In the genomic region with DNA sequence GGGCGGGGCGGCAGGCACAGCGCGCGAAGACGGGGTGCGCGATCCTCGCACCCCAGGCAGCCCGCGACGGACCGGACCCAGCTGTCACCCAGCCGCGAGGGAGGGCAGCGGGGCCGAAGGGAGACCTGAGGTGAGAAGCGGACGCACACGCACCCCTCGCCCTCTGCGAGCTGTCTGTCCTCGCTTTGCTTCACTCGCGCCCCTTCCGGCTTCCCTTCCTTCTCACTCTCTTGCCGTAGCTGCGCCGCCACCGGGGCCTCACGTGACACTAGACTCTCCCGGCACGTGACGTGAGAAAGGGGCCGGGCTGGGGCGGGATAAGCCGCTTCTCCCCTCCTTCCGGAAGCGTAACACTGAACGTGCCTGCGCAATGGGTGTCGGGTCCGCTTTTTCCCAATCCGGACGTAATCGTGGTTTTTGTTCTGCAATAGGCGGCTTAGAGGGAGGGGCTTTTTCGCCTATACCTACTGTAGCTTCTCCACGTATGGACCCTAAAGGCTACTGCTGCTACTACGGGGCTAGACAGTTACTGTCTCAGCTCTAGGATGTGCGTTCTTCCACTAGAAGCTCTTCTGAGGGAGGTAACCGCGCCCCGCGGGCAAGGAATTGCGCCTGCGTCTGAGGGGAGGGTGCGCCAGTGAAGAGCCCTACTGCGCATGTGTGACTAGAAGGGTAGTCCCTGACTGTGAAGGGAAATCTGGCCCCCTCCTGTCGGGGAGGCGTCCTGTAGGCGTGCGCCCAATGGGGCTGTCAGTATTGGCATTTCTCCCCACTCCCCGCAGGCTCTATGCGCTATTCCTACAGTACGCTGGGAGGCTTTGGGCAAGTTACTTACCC, we compare ENCODE assay signal across 1 cellular context.
A peak's percentile ranks its signal among the peaks of the same experiment; 100 is the strongest.
TF ChIP-seq lines count a peak whose summit lies in the region.

A gene (minus strand): TSS at position 270 of the 837 bp plus-strand sequence. CDS start 434 bp downstream, outside the sequence.
A gene with protein sequence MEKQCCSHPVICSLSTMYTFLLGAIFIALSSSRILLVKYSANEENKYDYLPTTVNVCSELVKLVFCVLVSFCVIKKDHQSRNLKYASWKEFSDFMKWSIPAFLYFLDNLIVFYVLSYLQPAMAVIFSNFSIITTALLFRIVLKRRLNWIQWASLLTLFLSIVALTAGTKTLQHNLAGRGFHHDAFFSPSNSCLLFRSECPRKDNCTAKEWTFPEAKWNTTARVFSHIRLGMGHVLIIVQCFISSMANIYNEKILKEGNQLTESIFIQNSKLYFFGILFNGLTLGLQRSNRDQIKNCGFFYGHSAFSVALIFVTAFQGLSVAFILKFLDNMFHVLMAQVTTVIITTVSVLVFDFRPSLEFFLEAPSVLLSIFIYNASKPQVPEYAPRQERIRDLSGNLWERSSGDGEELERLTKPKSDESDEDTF (plus strand): TSS at position 353 of the 837 bp plus-strand sequence. CDS start 1,359 bp downstream, outside the sequence.

TF ChIP-seq in K562, 482 proteins besides CTCF, POLR2A, EP300 and RAD21 (continued from another document and continues in another):
- TF ChIP-seq E2F3 (CRISPR knock-in tag; IDR thresholded peaks at IDR 0.05): peak; percentile 60; the same call in 1 of the 2 replicates
- peak; percentile 82 for TF ChIP-seq NFIC (IDR thresholded peaks at IDR 0.05)
- peak; percentile 85 for TF ChIP-seq SUPT5H (IDR thresholded peaks at IDR 0.05)
- no peak for TF ChIP-seq ZNF124 (CRISPR knock-in tag; IDR thresholded peaks at IDR 0.05)
- TF ChIP-seq, protein P1, sequence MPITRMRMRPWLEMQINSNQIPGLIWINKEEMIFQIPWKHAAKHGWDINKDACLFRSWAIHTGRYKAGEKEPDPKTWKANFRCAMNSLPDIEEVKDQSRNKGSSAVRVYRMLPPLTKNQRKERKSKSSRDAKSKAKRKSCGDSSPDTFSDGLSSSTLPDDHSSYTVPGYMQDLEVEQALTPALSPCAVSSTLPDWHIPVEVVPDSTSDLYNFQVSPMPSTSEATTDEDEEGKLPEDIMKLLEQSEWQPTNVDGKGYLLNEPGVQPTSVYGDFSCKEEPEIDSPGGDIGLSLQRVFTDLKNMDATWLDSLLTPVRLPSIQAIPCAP (CRISPR knock-in tag; IDR thresholded peaks at IDR 0.05; ENCODE audit: borderline replicate concordance): no peak
- TF ChIP-seq MBD2 (IDR thresholded peaks at IDR 0.05; ENCODE audit: borderline replicate concordance, low read depth): no peak; the same call in 1 of the 2 replicates
- TF ChIP-seq ZNF707 (CRISPR knock-in tag; conservative IDR thresholded peaks at IDR 0.05): no peak
- TF ChIP-seq ZNF282 (CRISPR knock-in tag; IDR thresholded peaks at IDR 0.05): no peak
- TF ChIP-seq PRPF4 (IDR thresholded peaks at IDR 0.05; ENCODE audit: insufficient read depth, low read depth, low read length, poor library complexity, severe bottlenecking): no peak
- TF ChIP-seq, protein P2, sequence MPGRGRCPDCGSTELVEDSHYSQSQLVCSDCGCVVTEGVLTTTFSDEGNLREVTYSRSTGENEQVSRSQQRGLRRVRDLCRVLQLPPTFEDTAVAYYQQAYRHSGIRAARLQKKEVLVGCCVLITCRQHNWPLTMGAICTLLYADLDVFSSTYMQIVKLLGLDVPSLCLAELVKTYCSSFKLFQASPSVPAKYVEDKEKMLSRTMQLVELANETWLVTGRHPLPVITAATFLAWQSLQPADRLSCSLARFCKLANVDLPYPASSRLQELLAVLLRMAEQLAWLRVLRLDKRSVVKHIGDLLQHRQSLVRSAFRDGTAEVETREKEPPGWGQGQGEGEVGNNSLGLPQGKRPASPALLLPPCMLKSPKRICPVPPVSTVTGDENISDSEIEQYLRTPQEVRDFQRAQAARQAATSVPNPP (IDR thresholded peaks at IDR 0.05; ENCODE audit: borderline replicate concordance, insufficient read depth, insufficient read length): no peak
- TF ChIP-seq FOXA3 (CRISPR knock-in tag; conservative IDR thresholded peaks at IDR 0.05 in 1 of 2, IDR thresholded peaks at IDR 0.05 in 1 of 2): peak in 1 of 2 experiments; percentile 39; a peak in 1 of 4 replicates
- TF ChIP-seq ZEB2 (IDR thresholded peaks at IDR 0.05): no peak
- no peak for TF ChIP-seq NCOR1 (IDR thresholded peaks at IDR 0.05)
- TF ChIP-seq CTBP1 (IDR thresholded peaks at IDR 0.05; ENCODE audit: borderline replicate concordance): peak; percentile 53; the same call in 1 of the 2 replicates
- peak; percentile 78; the same call in 1 of the 2 replicates for TF ChIP-seq ATF7 (IDR thresholded peaks at IDR 0.05)
- no peak for TF ChIP-seq ZBTB8A (IDR thresholded peaks at IDR 0.05; ENCODE audit: partially characterized antibody)
- TF ChIP-seq CCNT2 (IDR thresholded peaks at IDR 0.05; ENCODE audit: borderline replicate concordance, extremely low read depth, insufficient read length, low read depth, low read length): no peak
- TF ChIP-seq TEAD4 (IDR thresholded peaks at IDR 0.05; ENCODE audit: low read length): no peak
- TF ChIP-seq TEAD4 (CRISPR knock-in tag; IDR thresholded peaks at IDR 0.05; ENCODE audit: borderline replicate concordance): no peak
- TF ChIP-seq HMG20B (CRISPR knock-in tag; IDR thresholded peaks at IDR 0.05): no peak
- TF ChIP-seq, protein P3, sequence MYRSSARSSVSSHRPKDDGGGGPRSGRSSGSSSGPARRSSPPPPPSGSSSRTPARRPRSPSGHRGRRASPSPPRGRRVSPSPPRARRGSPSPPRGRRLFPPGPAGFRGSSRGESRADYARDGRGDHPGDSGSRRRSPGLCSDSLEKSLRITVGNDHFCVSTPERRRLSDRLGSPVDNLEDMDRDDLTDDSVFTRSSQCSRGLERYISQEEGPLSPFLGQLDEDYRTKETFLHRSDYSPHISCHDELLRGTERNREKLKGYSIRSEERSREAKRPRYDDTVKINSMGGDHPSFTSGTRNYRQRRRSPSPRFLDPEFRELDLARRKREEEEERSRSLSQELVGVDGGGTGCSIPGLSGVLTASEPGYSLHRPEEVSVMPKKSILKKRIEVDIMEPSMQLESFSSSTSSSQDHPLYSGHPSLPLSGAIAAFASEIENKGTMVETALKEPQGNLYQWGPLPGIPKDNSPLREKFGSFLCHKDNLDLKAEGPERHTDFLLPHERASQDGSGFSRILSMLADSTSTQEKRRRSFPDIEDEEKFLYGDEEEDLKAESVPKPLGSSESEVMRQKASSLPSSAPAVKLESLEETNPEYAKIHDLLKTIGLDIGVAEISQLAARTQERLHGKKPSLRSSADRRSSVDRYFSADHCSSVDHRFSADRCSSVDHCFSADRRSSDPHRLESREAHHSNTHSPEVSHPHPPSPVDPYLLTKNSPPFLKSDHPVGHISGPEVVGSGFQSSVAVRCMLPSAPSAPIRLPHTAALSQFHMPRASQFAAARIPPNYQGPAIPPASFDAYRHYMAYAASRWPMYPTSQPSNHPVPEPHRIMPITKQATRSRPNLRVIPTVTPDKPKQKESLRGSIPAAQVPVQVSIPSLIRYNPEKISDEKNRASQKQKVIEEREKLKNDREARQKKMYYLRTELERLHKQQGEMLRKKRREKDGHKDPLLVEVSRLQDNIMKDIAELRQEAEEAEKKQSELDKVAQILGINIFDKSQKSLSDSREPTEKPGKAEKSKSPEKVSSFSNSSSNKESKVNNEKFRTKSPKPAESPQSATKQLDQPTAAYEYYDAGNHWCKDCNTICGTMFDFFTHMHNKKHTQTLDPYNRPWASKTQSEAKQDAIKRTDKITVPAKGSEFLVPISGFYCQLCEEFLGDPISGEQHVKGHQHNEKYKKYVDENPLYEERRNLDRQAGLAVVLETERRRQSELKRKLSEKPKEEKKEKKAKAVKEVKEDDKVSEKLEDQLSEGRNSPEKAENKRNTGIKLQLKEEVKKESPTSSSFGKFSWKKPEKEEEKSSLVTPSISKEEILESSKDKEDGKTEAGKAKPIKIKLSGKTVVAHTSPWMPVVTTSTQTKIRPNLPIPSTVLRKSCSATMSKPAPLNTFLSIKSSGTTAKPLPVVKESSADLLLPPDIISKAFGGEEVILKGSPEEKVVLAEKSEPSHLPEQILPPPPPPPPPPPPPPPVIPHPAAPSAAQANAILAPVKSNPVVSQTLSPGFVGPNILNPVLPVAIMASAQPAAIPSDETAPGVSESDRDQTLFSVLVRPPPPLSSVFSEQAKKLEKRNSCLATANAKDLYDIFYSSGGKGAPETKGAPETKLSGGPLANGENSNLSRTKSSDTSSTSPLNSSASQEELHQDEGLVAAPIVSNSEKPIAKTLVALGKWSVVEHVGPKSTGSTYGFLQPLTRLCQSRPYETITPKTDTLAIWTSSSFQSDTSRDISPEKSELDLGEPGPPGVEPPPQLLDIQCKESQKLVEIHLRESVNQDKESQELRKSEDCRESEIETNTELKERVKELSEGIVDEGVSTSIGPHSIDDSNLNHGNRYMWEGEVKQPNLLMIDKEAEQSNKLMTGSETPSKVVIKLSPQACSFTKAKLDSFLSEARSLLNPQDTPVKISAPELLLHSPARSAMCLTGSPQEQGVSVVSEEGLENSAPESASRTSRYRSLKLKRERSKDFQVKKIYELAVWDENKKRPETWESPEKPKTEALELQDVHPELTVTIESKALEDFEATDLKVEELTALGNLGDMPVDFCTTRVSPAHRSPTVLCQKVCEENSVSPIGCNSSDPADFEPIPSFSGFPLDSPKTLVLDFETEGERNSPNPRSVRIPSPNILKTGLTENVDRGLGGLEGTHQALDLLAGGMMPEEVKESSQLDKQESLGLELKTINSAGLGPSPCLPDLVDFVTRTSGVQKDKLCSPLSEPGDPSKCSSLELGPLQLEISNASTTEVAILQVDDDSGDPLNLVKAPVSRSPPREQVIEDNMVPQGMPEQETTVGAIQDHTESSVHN (IDR thresholded peaks at IDR 0.05; ENCODE audit: borderline replicate concordance in 1 of 2, low read depth in 1 of 2): peak in 1 of 2 experiments; percentile 79; a peak in 2 of 4 replicates
- TF ChIP-seq PHF20 (IDR thresholded peaks at IDR 0.05; ENCODE audit: partially characterized antibody): peak; percentile 72
- TF ChIP-seq ZBTB1 (CRISPR knock-in tag; IDR thresholded peaks at IDR 0.05; ENCODE audit: borderline replicate concordance, low read depth): peak; percentile 79; the same call in 1 of the 2 replicates
- TF ChIP-seq, protein P4, sequence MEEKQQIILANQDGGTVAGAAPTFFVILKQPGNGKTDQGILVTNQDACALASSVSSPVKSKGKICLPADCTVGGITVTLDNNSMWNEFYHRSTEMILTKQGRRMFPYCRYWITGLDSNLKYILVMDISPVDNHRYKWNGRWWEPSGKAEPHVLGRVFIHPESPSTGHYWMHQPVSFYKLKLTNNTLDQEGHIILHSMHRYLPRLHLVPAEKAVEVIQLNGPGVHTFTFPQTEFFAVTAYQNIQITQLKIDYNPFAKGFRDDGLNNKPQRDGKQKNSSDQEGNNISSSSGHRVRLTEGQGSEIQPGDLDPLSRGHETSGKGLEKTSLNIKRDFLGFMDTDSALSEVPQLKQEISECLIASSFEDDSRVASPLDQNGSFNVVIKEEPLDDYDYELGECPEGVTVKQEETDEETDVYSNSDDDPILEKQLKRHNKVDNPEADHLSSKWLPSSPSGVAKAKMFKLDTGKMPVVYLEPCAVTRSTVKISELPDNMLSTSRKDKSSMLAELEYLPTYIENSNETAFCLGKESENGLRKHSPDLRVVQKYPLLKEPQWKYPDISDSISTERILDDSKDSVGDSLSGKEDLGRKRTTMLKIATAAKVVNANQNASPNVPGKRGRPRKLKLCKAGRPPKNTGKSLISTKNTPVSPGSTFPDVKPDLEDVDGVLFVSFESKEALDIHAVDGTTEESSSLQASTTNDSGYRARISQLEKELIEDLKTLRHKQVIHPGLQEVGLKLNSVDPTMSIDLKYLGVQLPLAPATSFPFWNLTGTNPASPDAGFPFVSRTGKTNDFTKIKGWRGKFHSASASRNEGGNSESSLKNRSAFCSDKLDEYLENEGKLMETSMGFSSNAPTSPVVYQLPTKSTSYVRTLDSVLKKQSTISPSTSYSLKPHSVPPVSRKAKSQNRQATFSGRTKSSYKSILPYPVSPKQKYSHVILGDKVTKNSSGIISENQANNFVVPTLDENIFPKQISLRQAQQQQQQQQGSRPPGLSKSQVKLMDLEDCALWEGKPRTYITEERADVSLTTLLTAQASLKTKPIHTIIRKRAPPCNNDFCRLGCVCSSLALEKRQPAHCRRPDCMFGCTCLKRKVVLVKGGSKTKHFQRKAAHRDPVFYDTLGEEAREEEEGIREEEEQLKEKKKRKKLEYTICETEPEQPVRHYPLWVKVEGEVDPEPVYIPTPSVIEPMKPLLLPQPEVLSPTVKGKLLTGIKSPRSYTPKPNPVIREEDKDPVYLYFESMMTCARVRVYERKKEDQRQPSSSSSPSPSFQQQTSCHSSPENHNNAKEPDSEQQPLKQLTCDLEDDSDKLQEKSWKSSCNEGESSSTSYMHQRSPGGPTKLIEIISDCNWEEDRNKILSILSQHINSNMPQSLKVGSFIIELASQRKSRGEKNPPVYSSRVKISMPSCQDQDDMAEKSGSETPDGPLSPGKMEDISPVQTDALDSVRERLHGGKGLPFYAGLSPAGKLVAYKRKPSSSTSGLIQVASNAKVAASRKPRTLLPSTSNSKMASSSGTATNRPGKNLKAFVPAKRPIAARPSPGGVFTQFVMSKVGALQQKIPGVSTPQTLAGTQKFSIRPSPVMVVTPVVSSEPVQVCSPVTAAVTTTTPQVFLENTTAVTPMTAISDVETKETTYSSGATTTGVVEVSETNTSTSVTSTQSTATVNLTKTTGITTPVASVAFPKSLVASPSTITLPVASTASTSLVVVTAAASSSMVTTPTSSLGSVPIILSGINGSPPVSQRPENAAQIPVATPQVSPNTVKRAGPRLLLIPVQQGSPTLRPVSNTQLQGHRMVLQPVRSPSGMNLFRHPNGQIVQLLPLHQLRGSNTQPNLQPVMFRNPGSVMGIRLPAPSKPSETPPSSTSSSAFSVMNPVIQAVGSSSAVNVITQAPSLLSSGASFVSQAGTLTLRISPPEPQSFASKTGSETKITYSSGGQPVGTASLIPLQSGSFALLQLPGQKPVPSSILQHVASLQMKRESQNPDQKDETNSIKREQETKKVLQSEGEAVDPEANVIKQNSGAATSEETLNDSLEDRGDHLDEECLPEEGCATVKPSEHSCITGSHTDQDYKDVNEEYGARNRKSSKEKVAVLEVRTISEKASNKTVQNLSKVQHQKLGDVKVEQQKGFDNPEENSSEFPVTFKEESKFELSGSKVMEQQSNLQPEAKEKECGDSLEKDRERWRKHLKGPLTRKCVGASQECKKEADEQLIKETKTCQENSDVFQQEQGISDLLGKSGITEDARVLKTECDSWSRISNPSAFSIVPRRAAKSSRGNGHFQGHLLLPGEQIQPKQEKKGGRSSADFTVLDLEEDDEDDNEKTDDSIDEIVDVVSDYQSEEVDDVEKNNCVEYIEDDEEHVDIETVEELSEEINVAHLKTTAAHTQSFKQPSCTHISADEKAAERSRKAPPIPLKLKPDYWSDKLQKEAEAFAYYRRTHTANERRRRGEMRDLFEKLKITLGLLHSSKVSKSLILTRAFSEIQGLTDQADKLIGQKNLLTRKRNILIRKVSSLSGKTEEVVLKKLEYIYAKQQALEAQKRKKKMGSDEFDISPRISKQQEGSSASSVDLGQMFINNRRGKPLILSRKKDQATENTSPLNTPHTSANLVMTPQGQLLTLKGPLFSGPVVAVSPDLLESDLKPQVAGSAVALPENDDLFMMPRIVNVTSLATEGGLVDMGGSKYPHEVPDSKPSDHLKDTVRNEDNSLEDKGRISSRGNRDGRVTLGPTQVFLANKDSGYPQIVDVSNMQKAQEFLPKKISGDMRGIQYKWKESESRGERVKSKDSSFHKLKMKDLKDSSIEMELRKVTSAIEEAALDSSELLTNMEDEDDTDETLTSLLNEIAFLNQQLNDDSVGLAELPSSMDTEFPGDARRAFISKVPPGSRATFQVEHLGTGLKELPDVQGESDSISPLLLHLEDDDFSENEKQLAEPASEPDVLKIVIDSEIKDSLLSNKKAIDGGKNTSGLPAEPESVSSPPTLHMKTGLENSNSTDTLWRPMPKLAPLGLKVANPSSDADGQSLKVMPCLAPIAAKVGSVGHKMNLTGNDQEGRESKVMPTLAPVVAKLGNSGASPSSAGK (IDR thresholded peaks at IDR 0.05): peak; percentile 74
- no peak for TF ChIP-seq POLR3G (IDR thresholded peaks at IDR 0.05; ENCODE audit: extremely low read depth, insufficient read length, insufficient replicate concordance)
- TF ChIP-seq, protein P5, sequence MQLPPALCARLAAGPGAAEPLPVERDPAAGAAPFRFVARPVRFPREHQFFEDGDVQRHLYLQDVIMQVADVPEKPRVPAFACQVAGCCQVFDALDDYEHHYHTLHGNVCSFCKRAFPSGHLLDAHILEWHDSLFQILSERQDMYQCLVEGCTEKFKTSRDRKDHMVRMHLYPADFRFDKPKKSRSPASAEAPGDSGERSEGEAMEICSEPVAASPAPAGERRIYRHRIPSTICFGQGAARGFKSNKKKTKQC (CRISPR knock-in tag; IDR thresholded peaks at IDR 0.05): no peak
- TF ChIP-seq SRSF9 (IDR thresholded peaks at IDR 0.05; ENCODE audit: borderline replicate concordance, low read depth, low read length): no peak
